Comparison of ENCODE assay signal across 8 cellular contexts in genomic region chr9:127921592-127922120, GRCh38. TPM values are rescaled to one million over a fixed set of nuclear protein-coding genes. Genes with fewer than 3 reads are reported as not detected.
DNase-seq lines count a peak whose midpoint lies in the region; ATAC-seq and TF ChIP-seq lines count a peak whose summit lies in the region.

No MANE protein-coding gene starts in this region.

- H3K4me3 ChIP-seq in CD4-positive, alpha-beta memory T cell (ENCODE audit: low read length in 2 of 2): no peak overlapping the region
- H3K4me3 ChIP-seq in HL-60 (replicated peaks; ENCODE audit: insufficient read depth, low read length) (peak overlapping the region; percentile 28), adipocyte (ENCODE audit: low read length) (peak overlapping the region; percentile 64), right atrium auricular region (peak overlapping the region in 1 of 2 donors; percentile 31), smooth muscle cell (no peak overlapping the region)

- H3K27me3 ChIP-seq in CD4-positive, alpha-beta memory T cell (ENCODE audit: insufficient read depth, low read length): no peaks in the 10 kb centered on the region
- H3K27me3 ChIP-seq in HL-60 (ENCODE audit: insufficient read depth, poor library complexity, severe bottlenecking) (peaks cover 14% of the 10 kb centered on the region), adipocyte (replicated peaks; ENCODE audit: control insufficient read depth, insufficient read depth, low read length) (no peaks in the 10 kb centered on the region), right atrium auricular region (peaks cover 0 to 2% of the 10 kb centered on the region in 2 donors), smooth muscle cell (ENCODE audit: low read depth) (peaks cover 9% of the 10 kb centered on the region)

- CTCF ChIA-PET in CD4-positive, alpha-beta memory T cell (lab: Charles Lee; ENCODE audit: partially characterized antibody): interaction anchor here (0.7 to 6.7 kb wide), 42 partner anchors 8 to 707 kb away, joined by 3 to 68 read pairs (median 5); partner anchors contain the start of genes CDK9, DPM2, PIP5KL1 and TOR2A

- H3K79me2 ChIP-seq in smooth muscle cell (ENCODE audit: low read depth): no peaks in the 10 kb centered on the region

- H3K9me3 ChIP-seq in CD4-positive, alpha-beta memory T cell (ENCODE audit: control insufficient read depth in 1 of 2, low read length in 2 of 2): no peaks in the 10 kb centered on the region
- H3K9me3 ChIP-seq in adipocyte (ENCODE audit: control insufficient read depth, low read length) (no peaks in the 10 kb centered on the region), right atrium auricular region (no peaks in the 10 kb centered on the region), smooth muscle cell (replicated peaks; ENCODE audit: low read depth) (no peaks in the 10 kb centered on the region)

- H2AFZ ChIP-seq in smooth muscle cell (ENCODE audit: low read depth): no peak overlapping the region

- peak; percentile 71 to 76 (median 74) for DNase-seq in CD4-positive, alpha-beta memory T cell
- DNase-seq in HL-60 (ENCODE audit: low read depth in 1 of 2, low spot score in 1 of 2): peak in 1 of 2 experiments; percentile 66
- DNase-seq in T follicular helper cell (ENCODE audit: low read depth): peak; percentile 62
- DNase-seq in adipocyte (ENCODE audit: low read depth): peak; percentile 85
- DNase-seq in right atrium auricular region (ENCODE audit: low spot score): no peak
- DNase-seq in smooth muscle cell (lab: John Stamatoyannopoulos, UW; ENCODE audit: unreplicated experiment): peak; percentile 20
- no peak for DNase-seq in SHP77 treated with DMSO at 0.1 percent for 48 hours (lab: John Stamatoyannopoulos, UW)

- peaks cover 2 to 3% of the 10 kb centered on the region in 2 donors for H3K27me3 Mint-ChIP-seq in CD4-positive, alpha-beta memory T cell

- peak overlapping the region in 7 of 8 donors; percentile 21 to 62 (median 40) for H3K4me3 Mint-ChIP-seq in CD4-positive, alpha-beta memory T cell

- peak overlapping the region; percentile 60 for H3K4me2 ChIP-seq in smooth muscle cell

- no peak overlapping the region for H3K27ac ChIP-seq in CD4-positive, alpha-beta memory T cell (ENCODE audit: low read depth, low read length)
- H3K27ac ChIP-seq in HL-60 (replicated peaks): no peak overlapping the region
- H3K27ac ChIP-seq in right atrium auricular region: no peak overlapping the region
- no peak overlapping the region for H3K27ac ChIP-seq in smooth muscle cell (ENCODE audit: low read depth)

- peak overlapping the region in 4 of 7 donors; percentile 22 to 75 (median 60) for H3K27ac Mint-ChIP-seq in CD4-positive, alpha-beta memory T cell

- WGBS in smooth muscle cell (ENCODE audit: low lambda C conversion rate): 32% methylated on average over 41 of the region's 45 CpGs

- intact Hi-C loops in CD4-positive, alpha-beta memory T cell (cut with micrococcal nuclease): loop anchor here (1.0 to 5.0 kb wide), 4 partner anchors 136 to 709 kb away; partner anchors contain the start of gene TOR2A

- no peaks in the 10 kb centered on the region for H4K20me1 ChIP-seq in smooth muscle cell (ENCODE audit: low read depth)

- no peaks in the 10 kb centered on the region for H3K36me3 Mint-ChIP-seq in CD4-positive, alpha-beta memory T cell

- peaks cover 17% of the 10 kb centered on the region for H3F3A ChIP-seq in smooth muscle cell (ENCODE audit: low read depth)

- H3K4me1 Mint-ChIP-seq in CD4-positive, alpha-beta memory T cell: peaks cover 9 to 37% (median 24%) of the 10 kb centered on the region in 4 donors

- POLR2A ChIA-PET in CD4-positive, alpha-beta memory T cell (lab: Charles Lee; ENCODE audit: partially characterized antibody): interaction anchor here (0.7 to 1.9 kb wide), 11 partner anchors 9 to 471 kb away, joined by 3 to 9 read pairs (median 4); partner anchors contain the start of genes CDK9, DPM2, PIP5KL1 and TOR2A

- peaks cover 28% of the 10 kb centered on the region for H3K4me1 ChIP-seq in CD4-positive, alpha-beta memory T cell (ENCODE audit: insufficient read depth, low read length)
- peaks cover 59% of the 10 kb centered on the region for H3K4me1 ChIP-seq in adipocyte (ENCODE audit: control insufficient read depth, insufficient read depth, low read length)
- H3K4me1 ChIP-seq in right atrium auricular region: peaks cover 0 to 44% of the 10 kb centered on the region in 2 donors
- peaks cover 2% of the 10 kb centered on the region for H3K4me1 ChIP-seq in smooth muscle cell (ENCODE audit: low read depth)

- H3K9ac ChIP-seq in adipocyte (ENCODE audit: low read length) (peak overlapping the region; percentile 79), smooth muscle cell (ENCODE audit: low read depth) (no peak overlapping the region)

- peaks cover 0 to 3% (median 0%) of the 10 kb centered on the region in 8 donors for H3K9me3 Mint-ChIP-seq in CD4-positive, alpha-beta memory T cell

- peak; percentile 73 for TF ChIP-seq CTCF in HL-60 (IDR thresholded peaks at IDR 0.05; ENCODE audit: insufficient read depth, low read length)
- TF ChIP-seq CTCF in right atrium auricular region (IDR thresholded peaks at IDR 0.05): peak; percentile 97
- TF ChIP-seq CTCF in smooth muscle cell (IDR thresholded peaks at IDR 0.05; ENCODE audit: borderline replicate concordance, insufficient read depth, poor library complexity, severe bottlenecking): peak; percentile 97

- no peaks in the 10 kb centered on the region for H3K36me3 ChIP-seq in CD4-positive, alpha-beta memory T cell (ENCODE audit: insufficient read depth, low read length)
- H3K36me3 ChIP-seq in adipocyte (ENCODE audit: control insufficient read depth, insufficient read depth, low read length, severe bottlenecking): no peaks in the 10 kb centered on the region
- H3K36me3 ChIP-seq in right atrium auricular region: no peaks in the 10 kb centered on the region
- no peaks in the 10 kb centered on the region for H3K36me3 ChIP-seq in smooth muscle cell (ENCODE audit: low read depth)

- ATAC-seq in GM21381 (IDR thresholded peaks at IDR 0.05; ENCODE audit: unreplicated experiment): no peak

RNA-seq across cellular contexts. Expression of gene ST6GALNAC4, which starts 4.8 kb away (rescaled TPM):
- 10 to 100 TPM; 35.7 to 38.1 TPM for total RNA-seq in CD4-positive, alpha-beta memory T cell
- 10 to 100 TPM; 10.2 to 18.5 TPM for polyA plus RNA-seq in CD4-positive, alpha-beta memory T cell
- 10 to 100 TPM; 31.7 to 59.0 TPM for total RNA-seq in right atrium auricular region
- total RNA-seq in smooth muscle cell: 5.3 and 22.5 TPM in 2 replicates
- polyA plus RNA-seq in smooth muscle cell: 12.1 and 13.6 TPM in 2 replicates

RNA-seq across cellular contexts. Expression of gene PIP5KL1, which starts 8.9 kb away (rescaled TPM):
- 1 to 10 TPM in 1 of 2 experiments, under 1 TPM in 1; 0.72 to 1.8 TPM for total RNA-seq in CD4-positive, alpha-beta memory T cell
- under 1 TPM; 0.26 to 0.79 TPM for polyA plus RNA-seq in CD4-positive, alpha-beta memory T cell
- total RNA-seq in right atrium auricular region: under 1 TPM in 1 of 2 donors, not detected in 1; 0.20 TPM
- 1.1 and 9.2 TPM in 2 replicates for total RNA-seq in smooth muscle cell
- 2.7 and 9.7 TPM in 2 replicates for polyA plus RNA-seq in smooth muscle cell

RNA-seq across cellular contexts. Expression of gene DPM2, which starts 16.0 kb away (rescaled TPM):
- total RNA-seq in CD4-positive, alpha-beta memory T cell: 10 to 100 TPM; 37.0 to 39.7 TPM
- polyA plus RNA-seq in CD4-positive, alpha-beta memory T cell: 10 to 100 TPM; 41.0 to 43.1 TPM
- total RNA-seq in right atrium auricular region: 10 to 100 TPM in 1 of 2 donors, 1 to 10 TPM in 1; 4.7 to 11.4 TPM
- total RNA-seq in smooth muscle cell: 23.6 and 26.0 TPM in 2 replicates
- 68.5 and 72.8 TPM in 2 replicates for polyA plus RNA-seq in smooth muscle cell

RNA-seq across cellular contexts. Expression of gene ST6GALNAC6, which starts 22.3 kb away (rescaled TPM):
- total RNA-seq in CD4-positive, alpha-beta memory T cell: 100 to 1,000 TPM; 125 to 127 TPM
- polyA plus RNA-seq in CD4-positive, alpha-beta memory T cell: 10 to 100 TPM; 45.2 to 45.6 TPM
- total RNA-seq in right atrium auricular region: 100 to 1,000 TPM in 1 of 2 donors, 10 to 100 TPM in 1; 68.2 to 106 TPM
- total RNA-seq in smooth muscle cell: 34.3 and 36.4 TPM in 2 replicates
- polyA plus RNA-seq in smooth muscle cell: 48.8 and 65.8 TPM in 2 replicates

RNA-seq across cellular contexts. Expression of gene AK1, which starts 44.2 kb away (rescaled TPM):
- 10 to 100 TPM; 58.1 to 62.7 TPM for total RNA-seq in CD4-positive, alpha-beta memory T cell
- polyA plus RNA-seq in CD4-positive, alpha-beta memory T cell: under 1 TPM in 1 of 2 donors, not detected in 1; 0.53 TPM
- total RNA-seq in right atrium auricular region (100 to 1,000 TPM; 263 to 398 TPM), smooth muscle cell (22.2 and 52.4 TPM in 2 replicates)
- polyA plus RNA-seq in smooth muscle cell: 97.8 and 115 TPM in 2 replicates

Comparison
In these comparisons a context has a peak if more than half of its experiments do, and no peak if none do; other contexts are left out.
1. DNase-seq: peak in CD4-positive, alpha-beta memory T cell (5 of 5), T follicular helper cell (single experiment), adipocyte (single experiment) and smooth muscle cell (single experiment); none in right atrium auricular region (single experiment) and SHP77 treated with DMSO at 0.1 percent for 48 hours (single experiment).
2. H3K4me3 ChIP-seq: peak in HL-60 (single experiment) and adipocyte (single experiment); none in CD4-positive, alpha-beta memory T cell (0 of 2) and smooth muscle cell (single experiment).
3. Peak in every context shown above with its lines, with median percentiles within 50 percentile points of each other: CTCF ChIP-seq.